Comparison of ENCODE assay signal across 19 cellular contexts in the genomic region with DNA sequence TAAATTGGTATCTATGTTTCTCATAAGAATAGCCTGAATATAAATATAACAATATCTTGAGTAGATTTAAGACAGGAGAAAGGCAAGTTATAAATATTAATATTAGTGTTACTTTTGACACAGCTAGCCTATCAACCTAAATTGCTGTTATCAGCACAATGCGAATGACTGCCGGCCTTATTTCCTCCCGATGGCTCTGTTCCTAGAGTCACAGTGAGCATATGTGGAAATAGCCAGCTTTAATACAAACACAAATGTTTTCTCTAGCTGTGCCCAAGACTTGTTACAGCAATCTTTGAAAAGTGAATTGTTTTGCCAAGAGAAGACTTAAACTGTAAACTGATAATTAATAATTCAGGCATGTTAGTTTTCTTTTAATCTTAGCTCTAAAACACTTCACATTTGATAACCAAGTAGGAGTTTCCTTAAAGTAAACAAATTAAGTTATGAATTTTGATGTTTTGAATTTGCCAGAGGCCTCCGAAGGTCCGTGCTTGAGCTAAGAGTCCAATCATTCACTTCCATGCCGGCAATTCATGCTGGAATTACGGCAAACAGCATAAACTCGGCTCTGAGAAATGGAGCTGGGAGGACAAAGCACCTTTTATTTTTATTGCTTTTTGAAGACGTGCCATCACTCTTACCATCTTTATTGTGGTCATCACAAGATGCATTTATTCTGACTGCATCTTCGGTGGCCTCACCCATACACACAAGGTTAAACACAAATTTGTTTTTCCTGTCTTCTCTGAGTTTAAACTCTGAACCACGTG.
DNase-seq lines count a peak whose midpoint lies in the region; ATAC-seq and TF ChIP-seq lines count a peak whose summit lies in the region.
"Had no signal": no experiment of that assay in that cellular context is flagged by ENCODE, and none has a peak within 500 bp of the region (broad histone marks: within the 10 kb centered on the region; RNA-seq: fewer than 3 reads in every experiment).

No MANE protein-coding gene starts in this region.

- intact Hi-C loops in posterior vena cava (cut with DNase I): no loop called here

- H3K36me3 ChIP-seq in HAP-1 (replicated peaks) (no peaks in the 10 kb centered on the region), smooth muscle cell (ENCODE audit: low read depth) (no peaks in the 10 kb centered on the region)
- H3K36me3 ChIP-seq: esophagus squamous epithelium, thoracic aorta had no signal

- ATAC-seq in GM21447 (IDR thresholded peaks at IDR 0.05; ENCODE audit: unreplicated experiment): no peak
- ATAC-seq: naive thymus-derived CD4-positive, alpha-beta T cell; T-helper 17 cell had no signal

- H3K27me3 ChIP-seq in HAP-1 (ENCODE audit: low read depth): no peaks in the 10 kb centered on the region
- H3K27me3 ChIP-seq in smooth muscle cell (ENCODE audit: low read depth): no peaks in the 10 kb centered on the region
- H3K27me3 ChIP-seq: esophagus squamous epithelium had no signal

- H3K9ac ChIP-seq in smooth muscle cell (ENCODE audit: low read depth): no peak overlapping the region

- H3K79me2 ChIP-seq in smooth muscle cell (ENCODE audit: low read depth): no peaks in the 10 kb centered on the region

- DNase-seq in HAP-1 (ENCODE audit: low spot score in 2 of 2) (peak; percentile 48 to 49), foreskin melanocyte (peak; percentile 29), smooth muscle cell (lab: John Stamatoyannopoulos, UW; ENCODE audit: unreplicated experiment) (no peak), posterior vena cava (ENCODE audit: low spot score) (no peak)
- DNase-seq in stimulated activated CD4-positive, alpha-beta T cell treated with anti-CD3 and anti-CD28 coated beads, Interleukin-2, amount 100 ng/mL, for 24 hours: no peak
- no peak for DNase-seq in stimulated activated CD4-positive, alpha-beta T cell treated with anti-CD3 and anti-CD28 coated beads, Interleukin-4, amount 100 ng/mL, for 24 hours
- DNase-seq: activated CD4-positive, CD25-positive, alpha-beta regulatory T cell treated with anti-CD3 and anti-CD28 coated beads, Interleukin-2, amount 50 U/mL, for 72 hours; dermis blood vessel endothelial cell; DMS53; esophagus squamous epithelium; H7; naive thymus-derived CD4-positive, alpha-beta T cell; NCI-H1092 treated with DMSO at 0.1 percent for 48 hours; retina; T-helper 17 cell had no signal

- H3K4me3 ChIP-seq in HAP-1 (no peak overlapping the region), WI38 (ENCODE audit: low read depth, low read length) (peak overlapping the region; percentile 18; the same call in 1 of the 2 replicates), smooth muscle cell (no peak overlapping the region)
- H3K4me3 ChIP-seq: thoracic aorta had no signal

- H4K20me1 ChIP-seq in smooth muscle cell (ENCODE audit: low read depth): no peaks in the 10 kb centered on the region

- peak overlapping the region; percentile 38 for H2AFZ ChIP-seq in smooth muscle cell (ENCODE audit: low read depth)

- 54% methylated on average over 11 of the region's 11 CpGs for WGBS in smooth muscle cell (ENCODE audit: low lambda C conversion rate)

- peak overlapping the region; percentile 7 for H3K4me2 ChIP-seq in smooth muscle cell

- no peaks in the 10 kb centered on the region for H3F3A ChIP-seq in smooth muscle cell (ENCODE audit: low read depth)

- in situ Hi-C loops in HAP-1 (cut with MboI; ENCODE audit: low sequenced_read_pairs): no loop called here

- H3K27ac ChIP-seq in smooth muscle cell (ENCODE audit: low read depth): no peak overlapping the region
- H3K27ac ChIP-seq: C4-2B, thoracic aorta had no signal

- TF ChIP-seq CTCF in WI38 (IDR thresholded peaks at IDR 0.05; ENCODE audit: low read depth, low read length): no peak
- TF ChIP-seq CTCF in smooth muscle cell (IDR thresholded peaks at IDR 0.05; ENCODE audit: borderline replicate concordance, insufficient read depth, poor library complexity, severe bottlenecking): no peak

- H3K9me3 ChIP-seq in HAP-1 (no peaks in the 10 kb centered on the region), smooth muscle cell (replicated peaks; ENCODE audit: low read depth) (no peaks in the 10 kb centered on the region)
- H3K9me3 ChIP-seq: esophagus squamous epithelium, thoracic aorta had no signal

- H3K4me1 ChIP-seq in HAP-1: peaks cover 75% of the 10 kb centered on the region
- peaks cover 3% of the 10 kb centered on the region for H3K4me1 ChIP-seq in smooth muscle cell (ENCODE audit: low read depth)

Comparison
In these comparisons a context has a peak if more than half of its experiments do, and no peak if none do; other contexts are left out.
1. DNase-seq: peak in HAP-1 (2 of 2) and foreskin melanocyte (single experiment); none in smooth muscle cell (single experiment), stimulated activated CD4-positive, alpha-beta T cell treated with anti-CD3 and anti-CD28 coated beads, Interleukin-2, amount 100 ng/mL, for 24 hours (0 of 2), stimulated activated CD4-positive, alpha-beta T cell treated with anti-CD3 and anti-CD28 coated beads, Interleukin-4, amount 100 ng/mL, for 24 hours (single experiment) and posterior vena cava (single experiment).